21 cellular contexts compared by ENCODE assay signal in the genomic region with DNA sequence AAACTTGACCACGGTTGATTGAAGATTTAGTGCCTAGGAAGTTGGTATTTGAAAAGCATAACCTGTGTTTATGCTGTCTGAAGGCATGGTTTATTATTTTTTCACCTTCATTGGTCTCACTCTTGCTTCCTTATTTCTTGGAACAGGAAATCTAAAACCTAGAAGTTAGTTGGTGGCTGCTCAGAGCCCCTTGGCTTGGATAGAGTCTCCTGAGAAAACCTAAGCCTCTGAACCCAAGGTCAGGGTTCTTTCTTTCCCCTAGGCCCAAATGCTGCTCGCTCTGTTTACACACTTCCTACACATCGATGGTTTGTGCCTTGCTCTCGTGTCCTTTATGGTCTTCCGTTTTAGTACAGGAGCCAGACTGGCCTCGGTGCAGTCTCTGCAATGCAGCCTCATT.
DNase-seq lines count a peak whose midpoint lies in the region; ATAC-seq and TF ChIP-seq lines count a peak whose summit lies in the region.
"Had no signal": no experiment of that assay in that cellular context is flagged by ENCODE, and none has a peak within 500 bp of the region (broad histone marks: within the 10 kb centered on the region; RNA-seq: fewer than 3 reads in every experiment).

No MANE protein-coding gene starts in this region.

- no peaks in the 10 kb centered on the region for H3K27me3 Mint-ChIP-seq in activated CD4-positive, alpha-beta T cell treated with anti-CD3 and anti-CD28 coated beads, Interleukin-2, amount 10 ng/mL, durations not matched to agents 7 days and 5 days
- no peaks in the 10 kb centered on the region for H3K27me3 Mint-ChIP-seq in activated T-helper 1 cell treated with anti-CD3 and anti-CD28 coated beads, Interleukin-12 subunit alpha, Interleukin-12 subunit beta, Interleukin-2, Interleukin-4 antibody, amounts not matched to agents 30 ng/mL and 10 ng/mL and 1 ng/mL, durations not matched to agents 14 hours and 24 hours and 36 hours (ENCODE audit: insufficient read depth)
- no peaks in the 10 kb centered on the region for H3K27me3 Mint-ChIP-seq in naive thymus-derived CD4-positive, alpha-beta T cell
- H3K27me3 Mint-ChIP-seq: type B pancreatic cell had no signal

- no peak overlapping the region for H3K4me3 ChIP-seq in naive thymus-derived CD4-positive, alpha-beta T cell (ENCODE audit: low read length)
- no peak overlapping the region for H3K4me3 ChIP-seq in suprapubic skin
- H3K4me3 ChIP-seq: K562, right atrium auricular region had no signal

- POLR2A ChIA-PET in activated CD4-positive, alpha-beta T cell treated with anti-CD3 and anti-CD28 coated beads, Interleukin-2, amount 10 ng/mL, durations not matched to agents 7 days and 5 days (lab: Charles Lee), result no interaction called here
- POLR2A ChIA-PET in naive thymus-derived CD4-positive, alpha-beta T cell (lab: Charles Lee), result no interaction called here

- CTCF ChIA-PET in activated CD4-positive, alpha-beta T cell treated with anti-CD3 and anti-CD28 coated beads, Interleukin-2, amount 10 ng/mL, durations not matched to agents 7 days and 5 days (lab: Charles Lee), result no interaction called here
- CTCF ChIA-PET in naive thymus-derived CD4-positive, alpha-beta T cell (lab: Charles Lee), result interaction anchor here (0.6 kb wide), 1 partner anchor 7 kb away, joined by 3 read pairs; no protein-coding TSS in a partner anchor

- H3K9me3 ChIP-seq in KOPT-K1 (ENCODE audit: insufficient read depth, low read length, poor library complexity, severe bottlenecking), result no peaks in the 10 kb centered on the region
- no peaks in the 10 kb centered on the region for H3K9me3 ChIP-seq in naive thymus-derived CD4-positive, alpha-beta T cell (ENCODE audit: control insufficient read depth in 2 of 3, low read length in 3 of 3)
- no peaks in the 10 kb centered on the region for H3K9me3 ChIP-seq in suprapubic skin
- H3K9me3 ChIP-seq: neutrophil, right atrium auricular region had no signal

- TF ChIP-seq CTCF in suprapubic skin (IDR thresholded peaks at IDR 0.05), result no peak

- peaks cover 2% of the 10 kb centered on the region for H3K36me3 Mint-ChIP-seq in activated CD4-positive, alpha-beta T cell treated with anti-CD3 and anti-CD28 coated beads, Interleukin-2, amount 10 ng/mL, durations not matched to agents 7 days and 5 days (ENCODE audit: low read depth)
- peaks cover 4% of the 10 kb centered on the region for H3K36me3 Mint-ChIP-seq in activated T-helper 1 cell treated with anti-CD3 and anti-CD28 coated beads, Interleukin-12 subunit alpha, Interleukin-12 subunit beta, Interleukin-2, Interleukin-4 antibody, amounts not matched to agents 30 ng/mL and 10 ng/mL and 1 ng/mL, durations not matched to agents 14 hours and 24 hours and 36 hours (ENCODE audit: low read depth)
- peaks cover 5 to 22% (median 6%) of the 10 kb centered on the region in 5 donors for H3K36me3 Mint-ChIP-seq in naive thymus-derived CD4-positive, alpha-beta T cell

- no peaks in the 10 kb centered on the region for H3K9me3 Mint-ChIP-seq in activated CD4-positive, alpha-beta T cell treated with anti-CD3 and anti-CD28 coated beads, Interleukin-2, amount 10 ng/mL, durations not matched to agents 7 days and 5 days
- H3K9me3 Mint-ChIP-seq in activated T-helper 1 cell treated with anti-CD3 and anti-CD28 coated beads, Interleukin-12 subunit alpha, Interleukin-12 subunit beta, Interleukin-2, Interleukin-4 antibody, amounts not matched to agents 30 ng/mL and 10 ng/mL and 1 ng/mL, durations not matched to agents 14 hours and 24 hours and 36 hours, result no peaks in the 10 kb centered on the region
- H3K9me3 Mint-ChIP-seq in naive thymus-derived CD4-positive, alpha-beta T cell, result no peaks in the 10 kb centered on the region
- H3K9me3 Mint-ChIP-seq: CD14-positive monocyte, mesothelial cell of epicardium, type B pancreatic cell had no signal

- DNase-seq in activated CD4-positive, alpha-beta T cell treated with anti-CD3 and anti-CD28 coated beads, Interleukin-2, amount 10 ng/mL, durations not matched to agents 7 days and 5 days, result no peak
- DNase-seq in activated CD4-positive, alpha-beta T cell treated with anti-CD3 and anti-CD28 coated beads for 4 hours, result no peak
- no peak for DNase-seq in activated T-helper 1 cell treated with anti-CD3 and anti-CD28 coated beads, Interleukin-12 subunit alpha, Interleukin-12 subunit beta, Interleukin-2, Interleukin-4 antibody, amounts not matched to agents 30 ng/mL and 10 ng/mL and 1 ng/mL, durations not matched to agents 14 hours and 24 hours and 36 hours (ENCODE audit: low spot score)
- no peak for DNase-seq in naive thymus-derived CD4-positive, alpha-beta T cell
- DNase-seq in suprapubic skin (ENCODE audit: low spot score in 2 of 2) (no peak), posterior cingulate gyrus (no peak)
- DNase-seq: dermis blood vessel endothelial cell; H7; NCI-H1105; NCI-H526; SIG-M5; stimulated activated naive CD4-positive, alpha-beta T cell; T1000 had no signal

- TF ChIP-seq POLR2A in suprapubic skin (IDR thresholded peaks at IDR 0.05), result no peak

- no peak for TF ChIP-seq EP300 in suprapubic skin (IDR thresholded peaks at IDR 0.05)

- peak overlapping the region; percentile 37 for H3K4me3 Mint-ChIP-seq in activated CD4-positive, alpha-beta T cell treated with anti-CD3 and anti-CD28 coated beads, Interleukin-2, amount 10 ng/mL, durations not matched to agents 7 days and 5 days
- peak overlapping the region; percentile 63 for H3K4me3 Mint-ChIP-seq in activated T-helper 1 cell treated with anti-CD3 and anti-CD28 coated beads, Interleukin-12 subunit alpha, Interleukin-12 subunit beta, Interleukin-2, Interleukin-4 antibody, amounts not matched to agents 30 ng/mL and 10 ng/mL and 1 ng/mL, durations not matched to agents 14 hours and 24 hours and 36 hours
- H3K4me3 Mint-ChIP-seq in naive thymus-derived CD4-positive, alpha-beta T cell, result peak overlapping the region in 7 of 10 donors; percentile 0 to 80 (median 16)
- H3K4me3 Mint-ChIP-seq: CD14-positive monocyte, mesothelial cell of epicardium, type B pancreatic cell had no signal

- peak overlapping the region; percentile 22 for H3K27ac ChIP-seq in KOPT-K1 (ENCODE audit: low read depth, low read length, poor library complexity, severe bottlenecking)
- H3K27ac ChIP-seq in naive thymus-derived CD4-positive, alpha-beta T cell (ENCODE audit: low read depth, low read length), result no peak overlapping the region
- H3K27ac ChIP-seq in suprapubic skin, result no peak overlapping the region
- H3K27ac ChIP-seq: neutrophil, right atrium auricular region had no signal

- H3K27ac Mint-ChIP-seq in activated CD4-positive, alpha-beta T cell treated with anti-CD3 and anti-CD28 coated beads, Interleukin-2, amount 10 ng/mL, durations not matched to agents 7 days and 5 days, result peak overlapping the region; percentile 90
- H3K27ac Mint-ChIP-seq in activated T-helper 1 cell treated with anti-CD3 and anti-CD28 coated beads, Interleukin-12 subunit alpha, Interleukin-12 subunit beta, Interleukin-2, Interleukin-4 antibody, amounts not matched to agents 30 ng/mL and 10 ng/mL and 1 ng/mL, durations not matched to agents 14 hours and 24 hours and 36 hours, result peak overlapping the region; percentile 81
- peak overlapping the region in 8 of 9 donors; percentile 4 to 91 (median 61) for H3K27ac Mint-ChIP-seq in naive thymus-derived CD4-positive, alpha-beta T cell
- H3K27ac Mint-ChIP-seq: mesothelial cell of epicardium, type B pancreatic cell had no signal

- H3K36me3 ChIP-seq in KOPT-K1 (ENCODE audit: insufficient read depth, low read length) (no peaks in the 10 kb centered on the region), suprapubic skin (peaks cover 10% of the 10 kb centered on the region)
- H3K36me3 ChIP-seq in naive thymus-derived CD4-positive, alpha-beta T cell (ENCODE audit: control insufficient read depth in 2 of 3, insufficient read depth in 3 of 3, low read length in 3 of 3), result peaks cover 0 to 3% (median 0%) of the 10 kb centered on the region in 3 experiments
- H3K36me3 ChIP-seq: neutrophil, right atrium auricular region had no signal

- ATAC-seq in naive thymus-derived CD4-positive, alpha-beta T cell, result no peak
- no peak for ATAC-seq in GM18502 (IDR thresholded peaks at IDR 0.05; ENCODE audit: poor library complexity, unreplicated experiment)
- ATAC-seq: K562 had no signal

- 75% methylated on average over 6 of the region's 6 CpGs for WGBS in suprapubic skin

- intact Hi-C loops in activated T-helper 1 cell treated with anti-CD3 and anti-CD28 coated beads, Interleukin-12 subunit alpha, Interleukin-12 subunit beta, Interleukin-2, Interleukin-4 antibody, amounts not matched to agents 30 ng/mL and 10 ng/mL and 1 ng/mL, durations not matched to agents 14 hours and 24 hours and 36 hours (cut with micrococcal nuclease), result no loop called here
- intact Hi-C loops in naive thymus-derived CD4-positive, alpha-beta T cell (cut with micrococcal nuclease), result no loop called here
- intact Hi-C loops in posterior cingulate gyrus (cut with DNase I), result no loop called here

- H3K27me3 ChIP-seq in naive thymus-derived CD4-positive, alpha-beta T cell (ENCODE audit: control insufficient read depth in 2 of 2, insufficient read depth in 2 of 2, low read length in 2 of 2), result no peaks in the 10 kb centered on the region
- H3K27me3 ChIP-seq in suprapubic skin, result no peaks in the 10 kb centered on the region
- H3K27me3 ChIP-seq: neutrophil, right atrium auricular region had no signal

- peaks cover 41% of the 10 kb centered on the region for H3K4me1 Mint-ChIP-seq in activated CD4-positive, alpha-beta T cell treated with anti-CD3 and anti-CD28 coated beads, Interleukin-2, amount 10 ng/mL, durations not matched to agents 7 days and 5 days
- H3K4me1 Mint-ChIP-seq in activated T-helper 1 cell treated with anti-CD3 and anti-CD28 coated beads, Interleukin-12 subunit alpha, Interleukin-12 subunit beta, Interleukin-2, Interleukin-4 antibody, amounts not matched to agents 30 ng/mL and 10 ng/mL and 1 ng/mL, durations not matched to agents 14 hours and 24 hours and 36 hours (ENCODE audit: low read depth), result peaks cover 22% of the 10 kb centered on the region
- H3K4me1 Mint-ChIP-seq in naive thymus-derived CD4-positive, alpha-beta T cell, result peaks cover 25 to 40% (median 30%) of the 10 kb centered on the region in 7 donors

- peaks cover 0 to 5% of the 10 kb centered on the region in 2 donors for H3K4me1 ChIP-seq in naive thymus-derived CD4-positive, alpha-beta T cell (ENCODE audit: control insufficient read depth in 2 of 2, insufficient read depth in 2 of 2, low read length in 2 of 2)
- peaks cover 15% of the 10 kb centered on the region for H3K4me1 ChIP-seq in suprapubic skin
